In genomic region chr3:13148561-13149330, GRCh38 we compare ENCODE assay signal across 26 cellular contexts.
DNase-seq lines count a peak whose midpoint lies in the region; ATAC-seq and TF ChIP-seq lines count a peak whose summit lies in the region.
"Had no signal": no experiment of that assay in that cellular context is flagged by ENCODE, and none has a peak within 500 bp of the region (broad histone marks: within the 10 kb centered on the region; RNA-seq: fewer than 3 reads in every experiment).

No MANE protein-coding gene starts in this region.

- no peak overlapping the region for H2AFZ ChIP-seq in osteoblast (ENCODE audit: low read length)
- H2AFZ ChIP-seq in Karpas-422 (ENCODE audit: low read length): no peak overlapping the region

- no peak overlapping the region for H3K4me3 ChIP-seq in osteoblast (ENCODE audit: insufficient read depth, low read length)
- H3K4me3 ChIP-seq in tibial artery: no peak overlapping the region
- H3K4me3 ChIP-seq in Karpas-422 (ENCODE audit: low read length): no peak overlapping the region
- H3K4me3 ChIP-seq: body of pancreas, lung, mucosa of descending colon, pancreas, upper lobe of left lung had no signal

- H3K9me3 Mint-ChIP-seq in activated naive CD8-positive, alpha-beta T cell treated with anti-CD3 and anti-CD28 coated beads for 36 hours: no peaks in the 10 kb centered on the region
- no peaks in the 10 kb centered on the region for H3K9me3 Mint-ChIP-seq in activated naive CD8-positive, alpha-beta T cell treated with anti-CD3 and anti-CD28 coated beads, Interleukin-2, amount 50 U/mL, for 24 hours
- H3K9me3 Mint-ChIP-seq: activated B cell treated with CpG ODN at 0.5 μM for 24 hours; activated CD4-positive, alpha-beta memory T cell treated with anti-CD3 and anti-CD28 coated beads for 36 hours; natural killer cell treated with Interleukin-12 subunit alpha and Interleukin-12 subunit beta and Interleukin-15 and Interleukin-18, amount 100 ng/mL, for 72 hours had no signal

- H3K27ac Mint-ChIP-seq in activated naive CD8-positive, alpha-beta T cell treated with anti-CD3 and anti-CD28 coated beads for 36 hours: peak overlapping the region; percentile 71
- H3K27ac Mint-ChIP-seq in activated naive CD8-positive, alpha-beta T cell treated with anti-CD3 and anti-CD28 coated beads, Interleukin-2, amount 50 U/mL, for 24 hours: no peak overlapping the region
- H3K27ac Mint-ChIP-seq: activated B cell treated with CpG ODN at 0.5 μM for 24 hours; activated CD4-positive, alpha-beta memory T cell treated with anti-CD3 and anti-CD28 coated beads for 36 hours had no signal

- H3K36me3 ChIP-seq in osteoblast (ENCODE audit: insufficient read depth, low read length) (no peaks in the 10 kb centered on the region), tibial artery (no peaks in the 10 kb centered on the region), Karpas-422 (ENCODE audit: insufficient read depth, low read length) (no peaks in the 10 kb centered on the region)
- H3K36me3 ChIP-seq: pancreas, upper lobe of left lung had no signal

- DNase-seq in activated naive CD8-positive, alpha-beta T cell treated with anti-CD3 and anti-CD28 coated beads for 36 hours: no peak
- DNase-seq in activated naive CD8-positive, alpha-beta T cell treated with anti-CD3 and anti-CD28 coated beads, Interleukin-2, amount 50 U/mL, for 24 hours: no peak
- DNase-seq in cerebellum (ENCODE audit: low spot score): peak; percentile 23
- DNase-seq in osteoblast (ENCODE audit: insufficient read length, low spot score, missing footprints): peak; percentile 36
- peak; percentile 17 to 47 for DNase-seq in tibial artery
- DNase-seq in left colon: no peak
- no peak for DNase-seq in Karpas-422
- no peak for DNase-seq in kidney tubule cell (ENCODE audit: low spot score)
- DNase-seq: activated B cell treated with CpG ODN at 0.5 μM for 24 hours; activated CD4-positive, alpha-beta memory T cell treated with anti-CD3 and anti-CD28 coated beads for 36 hours; activated CD8-positive, alpha-beta memory T cell treated with anti-CD3 and anti-CD28 coated beads, Interleukin-2, amount 50 U/mL, for 48 hours; activated effector memory CD4-positive, alpha-beta T cell treated with anti-CD3 and anti-CD28 coated beads, Interleukin-2, amount 50 U/mL, for 16 hours; DMS79; mucosa of descending colon; NCI-H1092 treated with DMSO at 0.1 percent for 48 hours; NCI-H2029 treated with DMSO at 0.1 percent for 48 hours; NCI-H526 treated with DMSO at 0.1 percent for 48 hours; right cardiac atrium; SIG-M5; SW 1271; T1000 had no signal

- TF ChIP-seq CTCF in osteoblast (IDR thresholded peaks at IDR 0.05; ENCODE audit: extremely low read depth, low read depth, low read length): no peak
- no peak for TF ChIP-seq CTCF in tibial artery (IDR thresholded peaks at IDR 0.05)

- H3K4me3 Mint-ChIP-seq in activated naive CD8-positive, alpha-beta T cell treated with anti-CD3 and anti-CD28 coated beads for 36 hours: no peak overlapping the region
- H3K4me3 Mint-ChIP-seq in activated naive CD8-positive, alpha-beta T cell treated with anti-CD3 and anti-CD28 coated beads, Interleukin-2, amount 50 U/mL, for 24 hours: no peak overlapping the region
- H3K4me3 Mint-ChIP-seq: activated CD4-positive, alpha-beta memory T cell treated with anti-CD3 and anti-CD28 coated beads for 36 hours; natural killer cell treated with Interleukin-12 subunit alpha and Interleukin-12 subunit beta and Interleukin-15 and Interleukin-18, amount 100 ng/mL, for 72 hours had no signal

- H3K4me2 ChIP-seq in osteoblast (ENCODE audit: insufficient read depth, low read length): no peak overlapping the region
- H3K4me2 ChIP-seq in Karpas-422 (ENCODE audit: low read depth, low read length, poor library complexity, severe bottlenecking): no peak overlapping the region

- intact Hi-C loops in tibial artery (cut with DNase I; ENCODE audit: low total_unique reads): no loop called here
- intact Hi-C loops in left colon (cut with DNase I, micrococcal nuclease): no loop called here

- no peak overlapping the region for H3K9ac ChIP-seq in Karpas-422 (ENCODE audit: low read length)

- peaks cover 8% of the 10 kb centered on the region for H3K4me1 Mint-ChIP-seq in activated naive CD8-positive, alpha-beta T cell treated with anti-CD3 and anti-CD28 coated beads for 36 hours
- H3K4me1 Mint-ChIP-seq in activated naive CD8-positive, alpha-beta T cell treated with anti-CD3 and anti-CD28 coated beads, Interleukin-2, amount 50 U/mL, for 24 hours: peaks cover 5% of the 10 kb centered on the region

- no peak overlapping the region for H3K27ac ChIP-seq in osteoblast (ENCODE audit: low read depth, low read length)
- H3K27ac ChIP-seq in tibial artery: no peak overlapping the region
- no peak overlapping the region for H3K27ac ChIP-seq in Karpas-422 (ENCODE audit: low read length)
- H3K27ac ChIP-seq: body of pancreas, pancreas, upper lobe of left lung had no signal

- H3K79me2 ChIP-seq in osteoblast (ENCODE audit: insufficient read depth, low read length) (no peaks in the 10 kb centered on the region), Karpas-422 (ENCODE audit: low read length) (no peaks in the 10 kb centered on the region)

- no peaks in the 10 kb centered on the region for H3K4me1 ChIP-seq in osteoblast (ENCODE audit: insufficient read depth, low read length)
- H3K4me1 ChIP-seq in tibial artery: no peaks in the 10 kb centered on the region
- H3K4me1 ChIP-seq in Karpas-422 (ENCODE audit: low read length): no peaks in the 10 kb centered on the region
- H3K4me1 ChIP-seq: body of pancreas, pancreas had no signal

- H3K9me2 ChIP-seq in Karpas-422 (replicated peaks; ENCODE audit: insufficient read depth, low read length): no peaks in the 10 kb centered on the region

- H4K20me1 ChIP-seq in osteoblast (ENCODE audit: insufficient read depth, low read length) (no peaks in the 10 kb centered on the region), Karpas-422 (ENCODE audit: insufficient read depth, low read depth, low read length) (peaks cover 34% of the 10 kb centered on the region; the same call in 1 of the 2 replicates)

- no peaks in the 10 kb centered on the region for H3K27me3 Mint-ChIP-seq in activated naive CD8-positive, alpha-beta T cell treated with anti-CD3 and anti-CD28 coated beads for 36 hours
- H3K27me3 Mint-ChIP-seq in activated naive CD8-positive, alpha-beta T cell treated with anti-CD3 and anti-CD28 coated beads, Interleukin-2, amount 50 U/mL, for 24 hours: no peaks in the 10 kb centered on the region

- H3K9me3 ChIP-seq in osteoblast (ENCODE audit: low read depth, low read length): no peaks in the 10 kb centered on the region
- no peaks in the 10 kb centered on the region for H3K9me3 ChIP-seq in tibial artery
- no peaks in the 10 kb centered on the region for H3K9me3 ChIP-seq in Karpas-422 (ENCODE audit: low read length)
- H3K9me3 ChIP-seq: body of pancreas, mucosa of descending colon, pancreas, upper lobe of left lung had no signal

- H3K36me3 Mint-ChIP-seq in activated naive CD8-positive, alpha-beta T cell treated with anti-CD3 and anti-CD28 coated beads for 36 hours: no peaks in the 10 kb centered on the region
- H3K36me3 Mint-ChIP-seq in activated naive CD8-positive, alpha-beta T cell treated with anti-CD3 and anti-CD28 coated beads, Interleukin-2, amount 50 U/mL, for 24 hours (ENCODE audit: low read depth): no peaks in the 10 kb centered on the region
- H3K36me3 Mint-ChIP-seq: activated CD4-positive, alpha-beta memory T cell treated with anti-CD3 and anti-CD28 coated beads for 36 hours; natural killer cell treated with Interleukin-12 subunit alpha and Interleukin-12 subunit beta and Interleukin-15 and Interleukin-18, amount 100 ng/mL, for 72 hours had no signal

- H3K27me3 ChIP-seq in osteoblast (ENCODE audit: insufficient read depth, low read length) (no peaks in the 10 kb centered on the region), tibial artery (peaks cover 0 to 25% of the 10 kb centered on the region in 2 donors), Karpas-422 (ENCODE audit: low read length) (no peaks in the 10 kb centered on the region)
- H3K27me3 ChIP-seq: body of pancreas, pancreas, upper lobe of left lung had no signal

- ATAC-seq in activated naive CD8-positive, alpha-beta T cell treated with anti-CD3 and anti-CD28 coated beads, Interleukin-2, amount 50 U/mL, for 24 hours: no peak
- ATAC-seq in left colon: no peak
- ATAC-seq: body of pancreas, mucosa of descending colon, pancreas, right cardiac atrium had no signal

Comparison
In these comparisons a context has a peak if more than half of its experiments do, and no peak if none do; other contexts are left out.
1. DNase-seq: peak in cerebellum (single experiment), osteoblast (single experiment) and tibial artery (2 of 2); none in activated naive CD8-positive, alpha-beta T cell treated with anti-CD3 and anti-CD28 coated beads for 36 hours (single experiment), activated naive CD8-positive, alpha-beta T cell treated with anti-CD3 and anti-CD28 coated beads, Interleukin-2, amount 50 U/mL, for 24 hours (single experiment), left colon (0 of 2), Karpas-422 (single experiment) and kidney tubule cell (single experiment).